Comparison of ENCODE assay signal across 1 cellular context in genomic region chr7:149489391-149490024, GRCh38.
A peak's percentile ranks its signal among the peaks of the same experiment; 100 is the strongest.
TF ChIP-seq lines count a peak whose summit lies in the region.

No MANE protein-coding gene starts in this region.

TF ChIP-seq in K562, 482 proteins besides CTCF, POLR2A, EP300 and RAD21:
- TF ChIP-seq MTA3 (IDR thresholded peaks at IDR 0.05; ENCODE audit: borderline replicate concordance) (no peak), ZEB2 (IDR thresholded peaks at IDR 0.05) (no peak), POLR2G (IDR thresholded peaks at IDR 0.05; ENCODE audit: low read depth, low read length) (0 out of 2 replicates have a peak, but pooled peaks have one; percentile 11), ELF2 (CRISPR knock-in tag; IDR thresholded peaks at IDR 0.05) (no peak), MAFK (IDR thresholded peaks at IDR 0.05; ENCODE audit: low read length) (no peak)
- TF ChIP-seq, protein P1, sequence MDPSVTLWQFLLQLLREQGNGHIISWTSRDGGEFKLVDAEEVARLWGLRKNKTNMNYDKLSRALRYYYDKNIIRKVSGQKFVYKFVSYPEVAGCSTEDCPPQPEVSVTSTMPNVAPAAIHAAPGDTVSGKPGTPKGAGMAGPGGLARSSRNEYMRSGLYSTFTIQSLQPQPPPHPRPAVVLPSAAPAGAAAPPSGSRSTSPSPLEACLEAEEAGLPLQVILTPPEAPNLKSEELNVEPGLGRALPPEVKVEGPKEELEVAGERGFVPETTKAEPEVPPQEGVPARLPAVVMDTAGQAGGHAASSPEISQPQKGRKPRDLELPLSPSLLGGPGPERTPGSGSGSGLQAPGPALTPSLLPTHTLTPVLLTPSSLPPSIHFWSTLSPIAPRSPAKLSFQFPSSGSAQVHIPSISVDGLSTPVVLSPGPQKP (CRISPR knock-in tag; IDR thresholded peaks at IDR 0.05): no peak
- TF ChIP-seq, protein P2, sequence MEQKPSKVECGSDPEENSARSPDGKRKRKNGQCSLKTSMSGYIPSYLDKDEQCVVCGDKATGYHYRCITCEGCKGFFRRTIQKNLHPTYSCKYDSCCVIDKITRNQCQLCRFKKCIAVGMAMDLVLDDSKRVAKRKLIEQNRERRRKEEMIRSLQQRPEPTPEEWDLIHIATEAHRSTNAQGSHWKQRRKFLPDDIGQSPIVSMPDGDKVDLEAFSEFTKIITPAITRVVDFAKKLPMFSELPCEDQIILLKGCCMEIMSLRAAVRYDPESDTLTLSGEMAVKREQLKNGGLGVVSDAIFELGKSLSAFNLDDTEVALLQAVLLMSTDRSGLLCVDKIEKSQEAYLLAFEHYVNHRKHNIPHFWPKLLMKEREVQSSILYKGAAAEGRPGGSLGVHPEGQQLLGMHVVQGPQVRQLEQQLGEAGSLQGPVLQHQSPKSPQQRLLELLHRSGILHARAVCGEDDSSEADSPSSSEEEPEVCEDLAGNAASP (IDR thresholded peaks at IDR 0.05): no peak
- TF ChIP-seq, protein P3, sequence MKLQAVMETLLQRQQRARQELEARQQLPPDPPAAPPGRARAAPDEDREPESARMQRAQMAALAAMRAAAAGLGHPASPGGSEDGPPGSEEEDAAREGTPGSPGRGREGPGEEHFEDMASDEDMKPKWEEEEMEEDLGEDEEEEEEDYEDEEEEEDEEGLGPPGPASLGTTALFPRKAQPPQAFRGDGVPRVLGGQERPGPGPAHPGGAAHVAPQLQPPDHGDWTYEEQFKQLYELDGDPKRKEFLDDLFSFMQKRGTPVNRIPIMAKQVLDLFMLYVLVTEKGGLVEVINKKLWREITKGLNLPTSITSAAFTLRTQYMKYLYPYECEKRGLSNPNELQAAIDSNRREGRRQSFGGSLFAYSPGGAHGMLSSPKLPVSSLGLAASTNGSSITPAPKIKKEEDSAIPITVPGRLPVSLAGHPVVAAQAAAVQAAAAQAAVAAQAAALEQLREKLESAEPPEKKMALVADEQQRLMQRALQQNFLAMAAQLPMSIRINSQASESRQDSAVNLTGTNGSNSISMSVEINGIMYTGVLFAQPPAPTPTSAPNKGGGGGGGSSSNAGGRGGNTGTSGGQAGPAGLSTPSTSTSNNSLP (IDR thresholded peaks at IDR 0.05; ENCODE audit: borderline replicate concordance, low read depth, low read length): no peak
